2 cellular contexts compared by ENCODE assay signal in the genomic region with DNA sequence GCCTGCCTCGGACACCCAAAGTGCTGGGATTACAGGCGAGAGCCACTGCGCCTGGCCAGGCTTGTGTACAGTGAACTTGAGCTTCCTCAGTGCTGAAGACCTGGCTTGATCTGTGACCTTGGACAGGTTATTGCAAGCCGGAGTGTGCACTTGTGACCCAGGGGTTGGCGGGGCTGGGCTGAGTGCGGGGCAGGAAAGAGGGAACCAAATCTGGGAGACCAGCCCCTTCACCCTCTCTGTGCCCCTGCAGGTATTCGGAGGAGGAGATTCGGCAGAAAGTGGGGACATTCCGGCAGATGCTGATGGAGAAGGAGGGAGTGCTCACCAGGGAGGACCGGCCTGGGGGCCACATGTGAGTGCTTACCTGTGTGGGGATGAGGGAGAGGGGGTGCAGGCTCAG.
TF ChIP-seq lines count a peak whose summit lies in the region.

No MANE protein-coding gene starts in this region.

TF ChIP-seq in WTC11, 78 proteins besides CTCF, POLR2A, EP300 and RAD21:
- TF ChIP-seq, protein P1, sequence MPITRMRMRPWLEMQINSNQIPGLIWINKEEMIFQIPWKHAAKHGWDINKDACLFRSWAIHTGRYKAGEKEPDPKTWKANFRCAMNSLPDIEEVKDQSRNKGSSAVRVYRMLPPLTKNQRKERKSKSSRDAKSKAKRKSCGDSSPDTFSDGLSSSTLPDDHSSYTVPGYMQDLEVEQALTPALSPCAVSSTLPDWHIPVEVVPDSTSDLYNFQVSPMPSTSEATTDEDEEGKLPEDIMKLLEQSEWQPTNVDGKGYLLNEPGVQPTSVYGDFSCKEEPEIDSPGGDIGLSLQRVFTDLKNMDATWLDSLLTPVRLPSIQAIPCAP (CRISPR knock-in tag; IDR thresholded peaks at IDR 0.05): no peak
- TF ChIP-seq ZBTB43 (CRISPR knock-in tag; IDR thresholded peaks at IDR 0.05) (no peak), IRF2 (CRISPR knock-in tag; IDR thresholded peaks at IDR 0.05; ENCODE audit: borderline replicate concordance, low read depth) (no peak), NR3C1 (CRISPR knock-in tag; conservative IDR thresholded peaks at IDR 0.05; ENCODE audit: low read depth) (no peak), CDX4 (CRISPR knock-in tag; IDR thresholded peaks at IDR 0.05; ENCODE audit: borderline replicate concordance) (no peak), GABPB1 (CRISPR knock-in tag; IDR thresholded peaks at IDR 0.05) (0 out of 2 replicates have a peak, but pooled peaks have one; percentile 27), ZNF263 (CRISPR knock-in tag; IDR thresholded peaks at IDR 0.05; ENCODE audit: low read depth) (peak; percentile 43; the same call in 1 of the 2 replicates), OVOL2 (CRISPR knock-in tag; IDR thresholded peaks at IDR 0.05; ENCODE audit: borderline replicate concordance) (no peak)
- TF ChIP-seq, protein P2, sequence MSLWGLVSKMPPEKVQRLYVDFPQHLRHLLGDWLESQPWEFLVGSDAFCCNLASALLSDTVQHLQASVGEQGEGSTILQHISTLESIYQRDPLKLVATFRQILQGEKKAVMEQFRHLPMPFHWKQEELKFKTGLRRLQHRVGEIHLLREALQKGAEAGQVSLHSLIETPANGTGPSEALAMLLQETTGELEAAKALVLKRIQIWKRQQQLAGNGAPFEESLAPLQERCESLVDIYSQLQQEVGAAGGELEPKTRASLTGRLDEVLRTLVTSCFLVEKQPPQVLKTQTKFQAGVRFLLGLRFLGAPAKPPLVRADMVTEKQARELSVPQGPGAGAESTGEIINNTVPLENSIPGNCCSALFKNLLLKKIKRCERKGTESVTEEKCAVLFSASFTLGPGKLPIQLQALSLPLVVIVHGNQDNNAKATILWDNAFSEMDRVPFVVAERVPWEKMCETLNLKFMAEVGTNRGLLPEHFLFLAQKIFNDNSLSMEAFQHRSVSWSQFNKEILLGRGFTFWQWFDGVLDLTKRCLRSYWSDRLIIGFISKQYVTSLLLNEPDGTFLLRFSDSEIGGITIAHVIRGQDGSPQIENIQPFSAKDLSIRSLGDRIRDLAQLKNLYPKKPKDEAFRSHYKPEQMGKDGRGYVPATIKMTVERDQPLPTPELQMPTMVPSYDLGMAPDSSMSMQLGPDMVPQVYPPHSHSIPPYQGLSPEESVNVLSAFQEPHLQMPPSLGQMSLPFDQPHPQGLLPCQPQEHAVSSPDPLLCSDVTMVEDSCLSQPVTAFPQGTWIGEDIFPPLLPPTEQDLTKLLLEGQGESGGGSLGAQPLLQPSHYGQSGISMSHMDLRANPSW (CRISPR knock-in tag; conservative IDR thresholded peaks at IDR 0.05; ENCODE audit: low read depth): no peak

TF ChIP-seq in H1, 55 proteins besides CTCF, POLR2A, EP300 and RAD21:
- TF ChIP-seq SRF (IDR thresholded peaks at IDR 0.05; ENCODE audit: low read depth, low read length) (no peak), RBBP5 (IDR thresholded peaks at IDR 0.05; ENCODE audit: borderline replicate concordance, low read depth, low read length) (no peak)
- TF ChIP-seq, protein P3, sequence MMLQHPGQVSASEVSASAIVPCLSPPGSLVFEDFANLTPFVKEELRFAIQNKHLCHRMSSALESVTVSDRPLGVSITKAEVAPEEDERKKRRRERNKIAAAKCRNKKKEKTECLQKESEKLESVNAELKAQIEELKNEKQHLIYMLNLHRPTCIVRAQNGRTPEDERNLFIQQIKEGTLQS (IDR thresholded peaks at IDR 0.05; ENCODE audit: insufficient read depth, low read depth, low read length): no peak
